ENCODE assay signal across 1 cellular context in the genomic region with DNA sequence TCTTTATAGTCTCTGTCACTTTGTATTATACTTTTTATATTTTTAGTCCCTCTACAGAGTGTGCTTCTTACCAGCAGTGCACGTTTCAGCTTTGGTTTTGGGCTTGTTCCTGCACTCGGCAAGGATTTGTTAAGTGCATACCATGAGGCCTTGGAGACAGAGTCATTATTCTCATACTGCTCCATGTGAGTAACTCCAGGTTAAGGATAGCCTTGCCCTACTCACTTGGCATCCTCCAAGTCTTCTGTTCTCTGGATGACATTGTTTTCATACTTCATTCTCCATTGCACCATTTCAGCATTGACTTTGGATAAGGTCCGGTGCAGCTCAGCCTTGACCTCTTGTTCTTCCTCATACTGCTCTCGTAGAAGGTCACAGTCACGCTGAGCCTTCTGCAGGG.
TF ChIP-seq lines count a peak whose summit lies in the region.

No MANE protein-coding gene starts in this region.

TF ChIP-seq in SK-N-SH treated with all-trans-retinoic acid at 6 μM for 48 hours, 23 proteins besides CTCF, POLR2A, EP300 and RAD21 (continued from another document):
- TF ChIP-seq, protein P1, sequence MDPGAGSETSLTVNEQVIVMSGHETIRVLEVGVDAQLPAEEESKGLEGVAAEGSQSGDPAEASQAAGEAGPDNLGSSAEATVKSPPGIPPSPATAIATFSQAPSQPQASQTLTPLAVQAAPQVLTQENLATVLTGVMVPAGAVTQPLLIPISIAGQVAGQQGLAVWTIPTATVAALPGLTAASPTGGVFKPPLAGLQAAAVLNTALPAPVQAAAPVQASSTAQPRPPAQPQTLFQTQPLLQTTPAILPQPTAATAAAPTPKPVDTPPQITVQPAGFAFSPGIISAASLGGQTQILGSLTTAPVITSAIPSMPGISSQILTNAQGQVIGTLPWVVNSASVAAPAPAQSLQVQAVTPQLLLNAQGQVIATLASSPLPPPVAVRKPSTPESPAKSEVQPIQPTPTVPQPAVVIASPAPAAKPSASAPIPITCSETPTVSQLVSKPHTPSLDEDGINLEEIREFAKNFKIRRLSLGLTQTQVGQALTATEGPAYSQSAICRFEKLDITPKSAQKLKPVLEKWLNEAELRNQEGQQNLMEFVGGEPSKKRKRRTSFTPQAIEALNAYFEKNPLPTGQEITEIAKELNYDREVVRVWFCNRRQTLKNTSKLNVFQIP (CRISPR knock-in tag; IDR thresholded peaks at IDR 0.05; ENCODE audit: borderline replicate concordance, low read depth): no peak
- TF ChIP-seq ARNTL (CRISPR knock-in tag; IDR thresholded peaks at IDR 0.05; ENCODE audit: borderline replicate concordance, low read depth): no peak
